Comparison of ENCODE assay signal across 28 cellular contexts in the genomic region with DNA sequence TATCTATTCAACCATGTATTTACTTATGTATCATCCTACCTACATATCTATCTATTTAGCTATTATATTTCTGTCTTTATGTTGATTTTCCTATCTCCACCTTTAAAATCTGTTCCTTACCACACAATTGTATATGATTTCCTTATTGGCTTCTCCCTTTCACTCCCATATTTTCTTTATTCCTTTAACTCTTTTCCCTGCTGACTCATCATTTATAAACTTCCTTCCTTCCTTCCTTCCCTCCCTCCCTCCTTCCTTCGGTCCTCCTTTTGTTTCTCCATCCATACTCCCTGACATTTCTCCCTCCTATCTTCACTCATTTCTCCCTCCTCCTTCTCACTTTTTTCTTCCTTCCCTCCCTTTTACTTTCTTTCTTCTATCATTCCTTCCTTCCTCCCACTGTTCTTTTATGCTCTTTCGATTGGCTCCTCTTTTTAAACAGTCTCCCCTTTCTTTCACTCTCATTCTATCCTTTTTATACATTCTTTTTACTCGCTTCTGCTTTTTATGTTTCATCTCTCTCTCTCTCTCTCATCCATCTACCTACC.
"Had no signal": no experiment of that assay in that cellular context is flagged by ENCODE, and none has a peak within 500 bp of the region (broad histone marks: within the 10 kb centered on the region; RNA-seq: fewer than 3 reads in every experiment).

No MANE protein-coding gene starts in this region.

- DNase-seq: activated CD4-positive, alpha-beta memory T cell treated with anti-CD3 and anti-CD28 coated beads for 36 hours; activated CD4-positive, alpha-beta T cell treated with anti-CD3 and anti-CD28 coated beads for 36 hours; activated CD4-positive, alpha-beta T cell treated with anti-CD3 and anti-CD28 coated beads, Interleukin-2, amount 10 ng/mL, durations not matched to agents 24 days and 14 days; activated CD4-positive, CD25-positive, alpha-beta regulatory T cell; activated CD4-positive, CD25-positive, alpha-beta regulatory T cell treated with anti-CD3 and anti-CD28 coated beads, Interleukin-2, amount 50 U/mL, for 72 hours; activated CD8-positive, alpha-beta memory T cell treated with anti-CD3 and anti-CD28 coated beads, Interleukin-2, amount 10 ng/mL, durations not matched to agents 7 days and 5 days; activated CD8-positive, alpha-beta memory T cell treated with anti-CD3 and anti-CD28 coated beads, Interleukin-2, amount 50 U/mL, for 4 hours; activated CD8-positive, alpha-beta T cell treated with anti-CD3 and anti-CD28 coated beads, Interleukin-2, amount 10 ng/mL, durations not matched to agents 7 days and 5 days; activated effector memory CD4-positive, alpha-beta T cell treated with anti-CD3 and anti-CD28 coated beads, Interleukin-2, amount 50 U/mL, for 16 hours; activated naive CD4-positive, alpha-beta T cell treated with anti-CD3 and anti-CD28 coated beads for 36 hours; activated naive CD8-positive, alpha-beta T cell treated with anti-CD3 and anti-CD28 coated beads for 36 hours; activated naive CD8-positive, alpha-beta T cell treated with anti-CD3 and anti-CD28 coated beads, Interleukin-2, amount 50 U/mL, for 24 hours; activated T-cell treated with anti-CD3 and anti-CD28 coated beads, Interleukin-2, amount 50 U/mL, for 1 hour; activated T-cell treated with anti-CD3 and anti-CD28 coated beads, Interleukin-2, amount 50 U/mL, for 48 hours; adrenal gland; amygdala; aorta; body of pancreas; caudate nucleus; colonic mucosa; effector CD8-positive, alpha-beta T cell; esophagus squamous epithelium; foreskin melanocyte; heart right ventricle; T-helper 2 cell had no signal

- ATAC-seq: activated CD4-positive, alpha-beta T cell treated with anti-CD3 and anti-CD28 coated beads for 36 hours; activated CD8-positive, alpha-beta memory T cell treated with anti-CD3 and anti-CD28 coated beads, Interleukin-2, amount 10 ng/mL, durations not matched to agents 7 days and 5 days; activated CD8-positive, alpha-beta T cell treated with anti-CD3 and anti-CD28 coated beads, Interleukin-2, amount 10 ng/mL, durations not matched to agents 7 days and 5 days; activated naive CD8-positive, alpha-beta T cell treated with anti-CD3 and anti-CD28 coated beads, Interleukin-2, amount 50 U/mL, for 24 hours; body of pancreas; gastroesophageal sphincter; heart right ventricle had no signal

- FAIRE-seq: endometrium, endothelial cell of umbilical vein had no signal
